In genomic region chrX:18701621-18702361, GRCh38 we compare ENCODE assay signal across 16 cellular contexts. TPM values are rescaled to one million over a fixed set of nuclear protein-coding genes. Genes with fewer than 3 reads are reported as not detected.
DNase-seq lines count a peak whose midpoint lies in the region; ATAC-seq and TF ChIP-seq lines count a peak whose summit lies in the region.
"Had no signal": no experiment of that assay in that cellular context is flagged by ENCODE, and none has a peak within 500 bp of the region (broad histone marks: within the 10 kb centered on the region; RNA-seq: fewer than 3 reads in every experiment).

No MANE protein-coding gene starts in this region.

- no peak overlapping the region for H3K27ac ChIP-seq in PC-9
- H3K27ac ChIP-seq: BLaER1 treated with 17β-estradiol and CSF1 and Interleukin-3, amounts not matched to agents 10 nM and 100 nM; pancreas had no signal

- BruUV-seq in Calu3 (replicated peaks; lab: Mats Ljungman, UMichigan) (no TSS peak), PC-9 (replicated peaks; lab: Mats Ljungman, UMichigan) (no TSS peak)

- no peaks in the 10 kb centered on the region for H3K9me2 ChIP-seq in PC-9 (ENCODE audit: insufficient read depth)

- TF ChIP-seq CTCF in Calu3 (IDR thresholded peaks at IDR 0.05; ENCODE audit: unreplicated experiment) (no peak), PC-9 (conservative IDR thresholded peaks at IDR 0.05) (no peak), epithelial cell of esophagus (IDR thresholded peaks at IDR 0.05; ENCODE audit: insufficient read depth, low read depth, low read length, missing control alignments) (no peak)

- intact Hi-C loops in Calu3 (cut with micrococcal nuclease; ENCODE audit: unreplicated experiment) (no loop called here), PC-9 (cut with micrococcal nuclease; ENCODE audit: unreplicated experiment) (no loop called here)
- intact Hi-C loops in activated CD4-positive, alpha-beta T cell treated with anti-CD3 and anti-CD28 coated beads, Interleukin-2, amount 10 ng/mL, durations not matched to agents 24 days and 14 days (cut with micrococcal nuclease) = no loop called here

- H3K4me1 Mint-ChIP-seq in Calu3 (ENCODE audit: low read depth, unreplicated experiment) (peaks cover 12% of the 10 kb centered on the region), T-helper 17 cell (no peaks in the 10 kb centered on the region)
- H3K4me1 Mint-ChIP-seq in activated T-helper 17 cell treated with anti-CD3 and anti-CD28 coated beads, Interleukin-2, amount 50 U/mL, for 72 hours = no peaks in the 10 kb centered on the region
- H3K4me1 Mint-ChIP-seq in activated CD4-positive, alpha-beta T cell treated with anti-CD3 and anti-CD28 coated beads, Interleukin-2, amount 10 ng/mL, durations not matched to agents 24 days and 14 days = no peaks in the 10 kb centered on the region

- H3F3A ChIP-seq in PC-9 (ENCODE audit: insufficient read depth, low read depth) = 0 out of 2 replicates have a peak, but pooled peaks cover 5% of the 10 kb centered on the region

- peak overlapping the region; percentile 73 for H3K27ac Mint-ChIP-seq in Calu3 (ENCODE audit: unreplicated experiment)
- H3K27ac Mint-ChIP-seq in activated T-helper 17 cell treated with anti-CD3 and anti-CD28 coated beads, Interleukin-2, amount 50 U/mL, for 72 hours = no peak overlapping the region
- H3K27ac Mint-ChIP-seq in activated CD4-positive, alpha-beta T cell treated with anti-CD3 and anti-CD28 coated beads, Interleukin-2, amount 10 ng/mL, durations not matched to agents 24 days and 14 days = no peak overlapping the region
- H3K27ac Mint-ChIP-seq in T-helper 17 cell = no peak overlapping the region
- H3K27ac Mint-ChIP-seq: effector memory CD8-positive, alpha-beta T cell had no signal

- POLR2A ChIA-PET in PC-9 (lab: Charles Lee; ENCODE audit: unreplicated experiment) = no interaction called here

- DNase-seq in Calu3 = peak; percentile 40
- peak in 1 of 2 experiments; percentile 30 for DNase-seq in PC-9
- DNase-seq in epithelial cell of esophagus (ENCODE audit: low read depth) = peak; percentile 29
- peak; percentile 51 for DNase-seq in myocyte (ENCODE audit: low read depth)
- DNase-seq in activated CD4-positive, alpha-beta T cell treated with anti-CD3 and anti-CD28 coated beads, Interleukin-2, amount 10 ng/mL, durations not matched to agents 24 days and 14 days = no peak
- no peak for DNase-seq in T-helper 17 cell
- no peak for DNase-seq in NCI-H2171 (lab: John Stamatoyannopoulos, UW)
- DNase-seq: activated CD8-positive, alpha-beta memory T cell treated with anti-CD3 and anti-CD28 coated beads, Interleukin-2, amount 50 U/mL, for 4 hours; amniotic stem cell; effector memory CD8-positive, alpha-beta T cell; Kasumi-1; stimulated activated CD4-positive, alpha-beta T cell treated with anti-CD3 and anti-CD28 coated beads, Interleukin-4, amount 100 ng/mL, for 24 hours; stimulated activated naive CD4-positive, alpha-beta T cell treated with Interleukin-2 at 50 U/mL for 16 hours had no signal

- H3K36me3 ChIP-seq in PC-9 (ENCODE audit: low read depth) = no peaks in the 10 kb centered on the region
- H3K36me3 ChIP-seq: BLaER1 treated with 17β-estradiol and CSF1 and Interleukin-3, amounts not matched to agents 10 nM and 100 nM; pancreas had no signal

- H3K4me3 Mint-ChIP-seq in Calu3 (ENCODE audit: low read depth, unreplicated experiment) (peak overlapping the region; percentile 6), T-helper 17 cell (no peak overlapping the region)
- no peak overlapping the region for H3K4me3 Mint-ChIP-seq in activated T-helper 17 cell treated with anti-CD3 and anti-CD28 coated beads, Interleukin-2, amount 50 U/mL, for 72 hours
- no peak overlapping the region for H3K4me3 Mint-ChIP-seq in activated CD4-positive, alpha-beta T cell treated with anti-CD3 and anti-CD28 coated beads, Interleukin-2, amount 10 ng/mL, durations not matched to agents 24 days and 14 days
- H3K4me3 Mint-ChIP-seq: effector memory CD8-positive, alpha-beta T cell had no signal

- CTCF ChIA-PET in Calu3 (lab: Charles Lee) = interaction anchor here (1.2 kb wide), 2 partner anchors 10 to 23 kb away, joined by 3 read pairs; no protein-coding TSS in a partner anchor
- CTCF ChIA-PET in PC-9 (lab: Charles Lee) = no interaction called here

- no peaks in the 10 kb centered on the region for H4K20me1 ChIP-seq in PC-9 (ENCODE audit: insufficient read depth)
- H4K20me1 ChIP-seq: BLaER1 treated with 17β-estradiol and CSF1 and Interleukin-3, amounts not matched to agents 10 nM and 100 nM had no signal

- no peak for ATAC-seq in activated T-helper 17 cell treated with anti-CD3 and anti-CD28 coated beads, Interleukin-2, amount 50 U/mL, for 72 hours (replicated peaks)
- no peak for ATAC-seq in T-helper 17 cell
- ATAC-seq: effector memory CD8-positive, alpha-beta T cell had no signal

- H2AFZ ChIP-seq in PC-9 = no peak overlapping the region

- no peaks in the 10 kb centered on the region for H3K79me2 ChIP-seq in PC-9 (ENCODE audit: low read depth)

- H3K36me3 Mint-ChIP-seq in Calu3 (ENCODE audit: insufficient read depth, unreplicated experiment) (peaks cover 6% of the 10 kb centered on the region), T-helper 17 cell (ENCODE audit: low read depth) (no peaks in the 10 kb centered on the region)
- H3K36me3 Mint-ChIP-seq in activated T-helper 17 cell treated with anti-CD3 and anti-CD28 coated beads, Interleukin-2, amount 50 U/mL, for 72 hours (ENCODE audit: low read depth) = no peaks in the 10 kb centered on the region
- no peaks in the 10 kb centered on the region for H3K36me3 Mint-ChIP-seq in activated CD4-positive, alpha-beta T cell treated with anti-CD3 and anti-CD28 coated beads, Interleukin-2, amount 10 ng/mL, durations not matched to agents 24 days and 14 days (ENCODE audit: low read depth)

- H3K27me3 Mint-ChIP-seq in Calu3 (ENCODE audit: unreplicated experiment) (peaks cover 10% of the 10 kb centered on the region), T-helper 17 cell (peaks cover 7% of the 10 kb centered on the region)
- H3K27me3 Mint-ChIP-seq in activated T-helper 17 cell treated with anti-CD3 and anti-CD28 coated beads, Interleukin-2, amount 50 U/mL, for 72 hours = peaks cover 5% of the 10 kb centered on the region
- H3K27me3 Mint-ChIP-seq in activated CD4-positive, alpha-beta T cell treated with anti-CD3 and anti-CD28 coated beads, Interleukin-2, amount 10 ng/mL, durations not matched to agents 24 days and 14 days = no peaks in the 10 kb centered on the region

- H3K9me3 ChIP-seq in PC-9 (ENCODE audit: insufficient read depth, low read depth) = no peaks in the 10 kb centered on the region
- H3K9me3 ChIP-seq in T-helper 17 cell (ENCODE audit: control insufficient read depth, low read length, poor library complexity, severe bottlenecking) = no peaks in the 10 kb centered on the region
- H3K9me3 ChIP-seq: BLaER1 treated with 17β-estradiol and CSF1 and Interleukin-3, amounts not matched to agents 10 nM and 100 nM; pancreas had no signal

- H3K4me2 ChIP-seq in PC-9 = peak overlapping the region; percentile 76; the same call in 1 of the 2 replicates
- H3K4me2 ChIP-seq: BLaER1 treated with 17β-estradiol and CSF1 and Interleukin-3, amounts not matched to agents 10 nM and 100 nM had no signal

- H3K9me3 Mint-ChIP-seq in Calu3 (ENCODE audit: low read depth, unreplicated experiment) = no peaks in the 10 kb centered on the region
- H3K9me3 Mint-ChIP-seq in activated T-helper 17 cell treated with anti-CD3 and anti-CD28 coated beads, Interleukin-2, amount 50 U/mL, for 72 hours = no peaks in the 10 kb centered on the region
- no peaks in the 10 kb centered on the region for H3K9me3 Mint-ChIP-seq in activated CD4-positive, alpha-beta T cell treated with anti-CD3 and anti-CD28 coated beads, Interleukin-2, amount 10 ng/mL, durations not matched to agents 24 days and 14 days
- H3K9me3 Mint-ChIP-seq: effector memory CD8-positive, alpha-beta T cell had no signal

- peaks cover 17% of the 10 kb centered on the region for H3K4me1 ChIP-seq in PC-9 (replicated peaks; ENCODE audit: insufficient read depth)
- H3K4me1 ChIP-seq: pancreas had no signal

- no peaks in the 10 kb centered on the region for H3K27me3 ChIP-seq in PC-9 (ENCODE audit: insufficient read depth, low read depth)
- H3K27me3 ChIP-seq: pancreas had no signal

- no peak overlapping the region for H3K4me3 ChIP-seq in PC-9
- no peak overlapping the region for H3K4me3 ChIP-seq in epithelial cell of esophagus (ENCODE audit: low read length)
- H3K4me3 ChIP-seq: BLaER1 treated with 17β-estradiol and CSF1 and Interleukin-3, amounts not matched to agents 10 nM and 100 nM; pancreas had no signal

RNA-seq across cellular contexts. Expression of gene PPEF1, which starts 5.7 kb away (rescaled TPM):
- total RNA-seq in Calu3 (2022) (not detected in 2 replicates), PC-9 (2021) (not detected in 2 replicates), myocyte (1.0 and 1.2 TPM in 2 replicates), T-helper 17 cell (under 1 TPM in 1 of 2 donors, not detected in 1; 0.39 TPM)
- 0.03 TPM for polyA plus RNA-seq in myocyte (2012)
- total RNA-seq in activated T-helper 17 cell treated with anti-CD3 and anti-CD28 coated beads, Interleukin-2, amount 50 U/mL, for 72 hours = under 1 TPM in 1 of 2 donors, not detected in 1; 0.13 TPM
- not detected in 2 replicates for total RNA-seq in activated CD4-positive, alpha-beta T cell treated with anti-CD3 and anti-CD28 coated beads, Interleukin-2, amount 10 ng/mL, durations not matched to agents 24 days and 14 days

RNA-seq across cellular contexts. Expression of gene RS1, which starts 29.9 kb away (rescaled TPM):
- total RNA-seq in Calu3 (2022) (not detected in 2 replicates), PC-9 (2021) (not detected in 2 replicates), myocyte (not detected in 2 replicates), T-helper 17 cell (not detected)
- polyA plus RNA-seq in myocyte (2012) = 0.03 TPM
- not detected for total RNA-seq in activated T-helper 17 cell treated with anti-CD3 and anti-CD28 coated beads, Interleukin-2, amount 50 U/mL, for 72 hours
- total RNA-seq in activated CD4-positive, alpha-beta T cell treated with anti-CD3 and anti-CD28 coated beads, Interleukin-2, amount 10 ng/mL, durations not matched to agents 24 days and 14 days = not detected in 2 replicates
- total RNA-seq: pancreas had no signal
- polyA plus RNA-seq: pancreas had no signal

Comparison
In these comparisons a context has a peak if more than half of its experiments do, and no peak if none do; other contexts are left out.
1. DNase-seq: peak in Calu3 (single experiment), epithelial cell of esophagus (single experiment) and myocyte (single experiment); none in activated CD4-positive, alpha-beta T cell treated with anti-CD3 and anti-CD28 coated beads, Interleukin-2, amount 10 ng/mL, durations not matched to agents 24 days and 14 days (single experiment), T-helper 17 cell (0 of 3) and NCI-H2171 (single experiment).